ENCODE assay signal across 8 cellular contexts in the genomic region with DNA sequence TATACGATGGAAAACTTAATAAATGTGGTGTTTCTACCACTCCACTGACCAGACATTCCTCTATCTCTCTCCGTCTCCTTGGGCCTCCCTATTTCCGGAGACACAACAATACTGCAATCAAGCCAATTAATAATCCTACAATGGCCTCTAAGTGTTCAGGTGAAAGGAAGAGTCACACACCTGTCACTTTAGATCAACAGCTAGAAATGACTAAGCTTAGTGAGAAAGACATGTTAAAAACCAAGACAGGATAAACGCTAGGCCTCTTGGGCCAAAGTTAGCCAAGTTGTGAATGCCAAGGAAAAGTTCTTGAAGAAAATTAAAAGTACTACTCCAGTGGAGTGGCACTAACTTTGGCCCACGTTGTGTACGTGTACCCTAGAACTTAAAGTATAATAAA. TPM values are rescaled to one million over a fixed set of nuclear protein-coding genes. Genes with fewer than 3 reads are reported as not detected.
DNase-seq lines count a peak whose midpoint lies in the region; ATAC-seq, FAIRE-seq and TF ChIP-seq lines count a peak whose summit lies in the region.

No MANE protein-coding gene starts in this region.

- TF ChIP-seq POLR2A in HCT116 (IDR thresholded peaks at IDR 0.05; ENCODE audit: borderline replicate concordance, extremely low read depth, insufficient read depth, insufficient read length) (no peak), K562 (conservative IDR thresholded peaks at IDR 0.05) (no peak)

- no TSS peak for BruUV-seq in HCT116 (replicated peaks; lab: Mats Ljungman, UMichigan)
- no TSS peak for BruUV-seq in K562 (replicated peaks; lab: Mats Ljungman, UMichigan)

- H3K9me3 ChIP-seq in CD8-positive, alpha-beta T cell (ENCODE audit: low read length), result no peaks in the 10 kb centered on the region
- peaks cover 3 to 5% of the 10 kb centered on the region in 2 experiments; a peak in 2 of 4 replicates for H3K9me3 ChIP-seq in HCT116 (ENCODE audit: control insufficient read depth in 1 of 2, insufficient read depth in 1 of 2, low read depth in 1 of 2, low read length in 2 of 2)
- H3K9me3 ChIP-seq in K562 (replicated peaks; ENCODE audit: control insufficient read depth, insufficient read depth, low read depth, low read length), result no peaks in the 10 kb centered on the region
- no peaks in the 10 kb centered on the region for H3K9me3 ChIP-seq in osteoblast (ENCODE audit: low read depth, low read length)

- H3K27me3 Mint-ChIP-seq in CD8-positive, alpha-beta T cell (ENCODE audit: low read depth), result no peaks in the 10 kb centered on the region

- RAD21 ChIA-PET in HCT116 (lab: Charles Lee; ENCODE audit: low non-redundant PET in 1 of 2, low total read pairs in 2 of 2, uncharacterized antibody in 2 of 2, unreplicated experiment in 2 of 2), result no interaction called here

- no peak for TF ChIP-seq CTCF in CD8-positive, alpha-beta T cell (IDR thresholded peaks at IDR 0.05)
- TF ChIP-seq CTCF in HCT116 (IDR thresholded peaks at IDR 0.05 in 2 of 3, conservative IDR thresholded peaks at IDR 0.05 in 1 of 3; ENCODE audit: borderline replicate concordance in 1 of 3, insufficient read depth in 1 of 3, low read depth in 2 of 3, low read length in 2 of 3) (no peak), K562 (IDR thresholded peaks at IDR 0.05 in 2 of 3, conservative IDR thresholded peaks at IDR 0.05 in 1 of 3; ENCODE audit: insufficient read depth in 2 of 3, low read depth in 1 of 3, low read length in 3 of 3) (no peak), osteoblast (IDR thresholded peaks at IDR 0.05; ENCODE audit: extremely low read depth, low read depth, low read length) (no peak)

- TF ChIP-seq EP300 in K562 (IDR thresholded peaks at IDR 0.05; ENCODE audit: low read length), result no peak

- H3K36me3 ChIP-seq in CD8-positive, alpha-beta T cell (ENCODE audit: insufficient read depth, low read length), result no peaks in the 10 kb centered on the region
- H3K36me3 ChIP-seq in HCT116 (ENCODE audit: control insufficient read depth in 1 of 2, insufficient read depth in 2 of 2, low read length in 2 of 2) (peaks cover 0 to 8% of the 10 kb centered on the region in 2 experiments; a peak in 1 of 4 replicates), K562 (ENCODE audit: control insufficient read depth, insufficient read depth, low read length) (no peaks in the 10 kb centered on the region), osteoblast (ENCODE audit: insufficient read depth, low read length) (no peaks in the 10 kb centered on the region)

- no peaks in the 10 kb centered on the region for H3K9me1 ChIP-seq in K562 (ENCODE audit: control insufficient read depth, insufficient read depth, low read length)

- CTCF ChIA-PET in CD8-positive, alpha-beta T cell (lab: Charles Lee), result no interaction called here
- CTCF ChIA-PET in HCT116 (lab: Charles Lee), result interaction anchor here (0.7 kb wide), 1 partner anchor 11 kb away, joined by 3 read pairs; no protein-coding TSS in a partner anchor
- CTCF ChIA-PET in K562 (lab: Yijun Ruan, JAX; ENCODE audit: low intra/inter-chr PET ratio), result no interaction called here

- peaks cover 22% of the 10 kb centered on the region for H3K4me1 ChIP-seq in CD8-positive, alpha-beta T cell (ENCODE audit: insufficient read depth, low read length)
- H3K4me1 ChIP-seq in HCT116 (ENCODE audit: control insufficient read depth in 1 of 2, insufficient read depth in 2 of 2, low read length in 2 of 2), result peaks cover 21 to 37% of the 10 kb centered on the region in 2 experiments
- H3K4me1 ChIP-seq in K562 (replicated peaks in 1 of 2; ENCODE audit: control insufficient read depth in 2 of 2, insufficient read depth in 2 of 2, low read length in 2 of 2), result peaks cover 0 to 10% of the 10 kb centered on the region in 2 experiments; a peak in 2 of 5 replicates
- H3K4me1 ChIP-seq in osteoblast (ENCODE audit: insufficient read depth, low read length), result peaks cover 9% of the 10 kb centered on the region

- H3K36me3 Mint-ChIP-seq in CD8-positive, alpha-beta T cell, result peaks cover 36% of the 10 kb centered on the region

- H3K27me3 ChIP-seq in CD8-positive, alpha-beta T cell (ENCODE audit: insufficient read depth, low read length), result no peaks in the 10 kb centered on the region
- H3K27me3 ChIP-seq in HCT116 (ENCODE audit: insufficient read depth, low read length) (no peaks in the 10 kb centered on the region), K562 (ENCODE audit: control insufficient read depth in 2 of 2, insufficient read depth in 2 of 2, low read length in 2 of 2) (no peaks in the 10 kb centered on the region), osteoblast (ENCODE audit: insufficient read depth, low read length) (no peaks in the 10 kb centered on the region)

- 79% methylated on average over 6 of the region's 6 CpGs for WGBS in K562 (ENCODE audit: insufficient coverage, low coverage, missing lambda C conversion rate)

- H3K4me3 Mint-ChIP-seq in CD8-positive, alpha-beta T cell, result no peak overlapping the region

- TF ChIP-seq RAD21 in HCT116 (IDR thresholded peaks at IDR 0.05; ENCODE audit: low read depth) (no peak), K562 (CRISPR knock-in tag; conservative IDR thresholded peaks at IDR 0.05 in 1 of 2, IDR thresholded peaks at IDR 0.05 in 1 of 2) (no peak)

- H3K79me2 ChIP-seq in HCT116 (ENCODE audit: insufficient read depth, low read length), result peaks cover 86% of the 10 kb centered on the region
- peaks cover 21% of the 10 kb centered on the region for H3K79me2 ChIP-seq in K562 (ENCODE audit: control insufficient read depth, insufficient read depth, low read length)
- peaks cover 60% of the 10 kb centered on the region for H3K79me2 ChIP-seq in osteoblast (ENCODE audit: insufficient read depth, low read length)

- no peak for FAIRE-seq in K562 (lab: Jason Lieb, UNC)

- POLR2A ChIA-PET in CD8-positive, alpha-beta T cell (lab: Charles Lee), result no interaction called here
- POLR2A ChIA-PET in HCT116 (lab: Charles Lee) (no interaction called here), K562 (lab: Yijun Ruan, JAX) (interaction anchor here (1.3 to 1.4 kb wide), 2 partner anchors 8 to 10 kb away, joined by 3 to 4 read pairs; no protein-coding TSS in a partner anchor)

- H3K4me2 ChIP-seq in HCT116 (ENCODE audit: low read length) (peak overlapping the region; percentile 51), K562 (ENCODE audit: insufficient read depth, low read length) (no peak overlapping the region), osteoblast (ENCODE audit: insufficient read depth, low read length) (no peak overlapping the region)

- H3K4me3 ChIP-seq in CD8-positive, alpha-beta T cell (ENCODE audit: low read depth, low read length), result no peak overlapping the region
- H3K4me3 ChIP-seq in HCT116 (replicated peaks in 1 of 2; ENCODE audit: low read depth in 1 of 2, low read length in 2 of 2), result no peak overlapping the region
- no peak overlapping the region for H3K4me3 ChIP-seq in K562
- no peak overlapping the region for H3K4me3 ChIP-seq in osteoblast (ENCODE audit: insufficient read depth, low read length)

- H3K4me1 Mint-ChIP-seq in CD8-positive, alpha-beta T cell (ENCODE audit: low read depth), result peaks cover 62% of the 10 kb centered on the region

- H3K9ac ChIP-seq in HCT116 (ENCODE audit: low read length), result 0 out of 2 replicates have a peak overlapping the region, but pooled peaks have one; percentile 2
- no peak overlapping the region for H3K9ac ChIP-seq in K562 (ENCODE audit: insufficient read depth in 1 of 2, low read depth in 2 of 2, low read length in 2 of 2)

- no peak for ATAC-seq in CD8-positive, alpha-beta T cell
- ATAC-seq in HCT116, result no peak
- ATAC-seq in K562, result no peak

- H3K27ac Mint-ChIP-seq in CD8-positive, alpha-beta T cell, result peak overlapping the region; percentile 11

- H3K27ac ChIP-seq in CD8-positive, alpha-beta T cell (ENCODE audit: low read depth, low read length), result no peak overlapping the region
- H3K27ac ChIP-seq in HCT116 (ENCODE audit: low read depth, low read length) (peak overlapping the region; percentile 35; the same call in 1 of the 2 replicates), K562 (ENCODE audit: extremely low read depth, low read depth, low read length) (peak overlapping the region; percentile 12; the same call in 1 of the 3 replicates), osteoblast (ENCODE audit: low read depth, low read length) (peak overlapping the region; percentile 50)

- in situ Hi-C loops in K562 (cut with MboI), result no loop called here

- peaks cover 8% of the 10 kb centered on the region for H3K9me3 Mint-ChIP-seq in CD8-positive, alpha-beta T cell

- no peak for DNase-seq in CD8-positive, alpha-beta T cell
- DNase-seq in HCT116 (ENCODE audit: low read depth, low spot score), result no peak
- no peak for DNase-seq in K562 (ENCODE audit: extremely low read depth in 1 of 4, low spot score in 3 of 4)
- DNase-seq in osteoblast (ENCODE audit: insufficient read length, low spot score, missing footprints), result no peak
- no peak for DNase-seq in T-helper 9 cell
- DNase-seq in DMS53 treated with DMSO at 0.1 percent for 48 hours (lab: John Stamatoyannopoulos, UW; ENCODE audit: unreplicated experiment), result no peak
- DNase-seq in GDM1 (lab: John Stamatoyannopoulos, UW), result no peak
- no peak for DNase-seq in cerebellar nuclear complex (lab: John Stamatoyannopoulos, UW)

- intact Hi-C loops in CD8-positive, alpha-beta T cell (cut with DNase I, micrococcal nuclease), result no loop called here
- intact Hi-C loops in HCT116 (cut with micrococcal nuclease) (loop anchor here (2.0 kb wide), 1 partner anchor 22 kb away; a partner anchor contains a TSS), K562 (cut with micrococcal nuclease) (no loop called here)

- H4K20me1 ChIP-seq in HCT116 (ENCODE audit: insufficient read depth) (no peaks in the 10 kb centered on the region), K562 (replicated peaks; ENCODE audit: control insufficient read depth, insufficient read depth, low read length) (no peaks in the 10 kb centered on the region), osteoblast (ENCODE audit: insufficient read depth, low read length) (no peaks in the 10 kb centered on the region)

- no peaks in the 10 kb centered on the region for H3K9me2 ChIP-seq in HCT116 (ENCODE audit: insufficient read depth)

- H2AFZ ChIP-seq in HCT116 (ENCODE audit: low read depth, low read length, poor library complexity, severe bottlenecking), result no peak overlapping the region
- no peak overlapping the region for H2AFZ ChIP-seq in K562 (ENCODE audit: low read depth, low read length)
- no peak overlapping the region for H2AFZ ChIP-seq in osteoblast (ENCODE audit: low read length)

RNA-seq across cellular contexts. Expression of a gene that starts 22.5 kb away (rescaled TPM):
- 10 to 100 TPM; 81.0 to 81.1 TPM for total RNA-seq in CD8-positive, alpha-beta T cell
- total RNA-seq in HCT116 (2021; ENCODE audit: unreplicated experiment), result 110 TPM
- 14.5 and 17.1 TPM in 2 replicates for polyA plus RNA-seq in HCT116 (2012)
- total RNA-seq in K562 (2011; cell fraction: chromatin; rRNA removed; ENCODE audit: low replicate concordance), result 8.6 and 23.3 TPM in 2 replicates
- total RNA-seq in K562 (2011; cell fraction: nucleolus; rRNA removed), result 7.1 and 7.2 TPM in 2 replicates
- total RNA-seq in K562 (2011; cell fraction: nucleoplasm; rRNA removed), result 12.9 and 23.7 TPM in 2 replicates
- 10.0 and 12.0 TPM in 2 replicates for total RNA-seq in K562 (2014; rRNA removed)
- 20.2 and 26.6 TPM in 2 replicates for total RNA-seq in K562 (2014; rRNA removed; fragmentation: Illumina TruSeq; extraction: Trizol)
- total RNA-seq in K562 (2015; rRNA removed; fragmentation: Illumina TruSeq; extraction: Trizol), result 19.4 and 20.9 TPM in 2 replicates
- total RNA-seq in K562 (2021), result 17.6 and 17.7 TPM in 2 replicates
- 11.9 and 17.8 TPM in 2 replicates for polyA plus RNA-seq in K562 (2011; rRNA removed)
- 5.5 and 6.7 TPM in 2 replicates for polyA plus RNA-seq in K562 (2011; cell fraction: cytosol; rRNA removed)
- polyA plus RNA-seq in K562 (2011; cell fraction: nucleus; rRNA removed), result 4.4 and 6.0 TPM in 2 replicates
- polyA plus RNA-seq in K562 (2012), result 8.9 and 10.8 TPM in 2 replicates
- polyA plus RNA-seq in K562 (2014; fragmentation: Illumina TruSeq; extraction: Trizol), result 12.8 and 15.8 TPM in 2 replicates
- 1 to 10 TPM; 2.7 to 4.2 TPM for polyA plus RNA-seq in K562 (2014; fragmentation: Nextera tagmentation; extraction: Ambion mirVana)
- 9.8 and 10.3 TPM in 2 replicates for polyA plus RNA-seq in K562 (2014; rRNA removed)
- polyA minus RNA-seq in K562 (2011; rRNA and poly(A)+ RNA removed), result 33.2 and 38.2 TPM in 2 replicates
- polyA minus RNA-seq in K562 (2011; cell fraction: cytosol; rRNA and poly(A)+ RNA removed), result 9.6 and 11.8 TPM in 2 replicates
- polyA minus RNA-seq in K562 (2011; cell fraction: nucleus; rRNA and poly(A)+ RNA removed), result 5.0 and 7.6 TPM in 2 replicates
- total RNA-seq in osteoblast, result 110 and 128 TPM in 2 replicates
